ENCODE assay signal across 1 cellular context in genomic region chr19:51097166-51097736, GRCh38.
TF ChIP-seq lines count a peak whose summit lies in the region.

No MANE protein-coding gene starts in this region.

TF ChIP-seq in HepG2, 621 proteins besides CTCF, POLR2A, EP300 and RAD21:
- TF ChIP-seq CHD4 (IDR thresholded peaks at IDR 0.05; ENCODE audit: borderline replicate concordance, low read length) (no peak), STAG1 (CRISPR knock-in tag; IDR thresholded peaks at IDR 0.05) (peak; percentile 14; the same call in 1 of the 2 replicates)
